17 cellular contexts compared by ENCODE assay signal in genomic region chr2:65113816-65114215, GRCh38. TPM values are rescaled to one million over a fixed set of nuclear protein-coding genes. Genes with fewer than 3 reads are reported as not detected.
A peak's percentile ranks its signal among the peaks of the same experiment; 100 is the strongest.
DNase-seq lines count a peak whose midpoint lies in the region; ATAC-seq and TF ChIP-seq lines count a peak whose summit lies in the region.
"Had no signal": no experiment of that assay in that cellular context is flagged by ENCODE, and none has a peak within 500 bp of the region (broad histone marks: within the 10 kb centered on the region; RNA-seq: fewer than 3 reads in every experiment).

No MANE protein-coding gene starts in this region.

- H3K27ac Mint-ChIP-seq in activated CD4-positive, alpha-beta T cell treated with anti-CD3 and anti-CD28 coated beads for 36 hours, result peak overlapping the region; percentile 37
- H3K27ac Mint-ChIP-seq in HFFc6 (peak overlapping the region; percentile 38; the same call in 1 of the 2 replicates), endodermal cell (peak overlapping the region; percentile 39)
- peak overlapping the region; percentile 56 for H3K27ac Mint-ChIP-seq in stimulated activated effector memory CD8-positive, alpha-beta T cell treated with anti-CD3 and anti-CD28 coated beads, Interleukin-12 subunit alpha, Interleukin-12 subunit beta, amount 100 ng/mL, for 72 hours

- H3K27me3 Mint-ChIP-seq in activated CD4-positive, alpha-beta T cell treated with anti-CD3 and anti-CD28 coated beads for 36 hours, result no peaks in the 10 kb centered on the region
- H3K27me3 Mint-ChIP-seq in HFFc6 (ENCODE audit: insufficient read depth), result no peaks in the 10 kb centered on the region
- H3K27me3 Mint-ChIP-seq in endodermal cell (ENCODE audit: insufficient read depth), result no peaks in the 10 kb centered on the region
- H3K27me3 Mint-ChIP-seq: CD8-positive, alpha-beta memory T cell had no signal

- H3K27me3 ChIP-seq in endodermal cell (ENCODE audit: control insufficient read depth, insufficient read depth, low read length, poor library complexity, severe bottlenecking), result no peaks in the 10 kb centered on the region
- H3K27me3 ChIP-seq: SJSA1 had no signal

- intact Hi-C loops in activated CD4-positive, alpha-beta T cell treated with anti-CD3 and anti-CD28 coated beads for 36 hours (cut with DNase I, micrococcal nuclease), result no loop called here

- H3K4me1 Mint-ChIP-seq in activated CD4-positive, alpha-beta T cell treated with anti-CD3 and anti-CD28 coated beads for 36 hours, result peaks cover 43% of the 10 kb centered on the region
- peaks cover 28% of the 10 kb centered on the region for H3K4me1 Mint-ChIP-seq in HFFc6 (ENCODE audit: low read depth)
- peaks cover 9% of the 10 kb centered on the region for H3K4me1 Mint-ChIP-seq in endodermal cell
- peaks cover 38% of the 10 kb centered on the region for H3K4me1 Mint-ChIP-seq in stimulated activated effector memory CD8-positive, alpha-beta T cell treated with anti-CD3 and anti-CD28 coated beads, Interleukin-12 subunit alpha, Interleukin-12 subunit beta, amount 100 ng/mL, for 72 hours

- H3K4me3 ChIP-seq in endodermal cell (ENCODE audit: low read length), result no peak overlapping the region
- H3K4me3 ChIP-seq: SJSA1 had no signal

- no peaks in the 10 kb centered on the region for H3K9me3 Mint-ChIP-seq in activated CD4-positive, alpha-beta T cell treated with anti-CD3 and anti-CD28 coated beads for 36 hours (ENCODE audit: low read depth)
- H3K9me3 Mint-ChIP-seq in HFFc6 (no peaks in the 10 kb centered on the region), endodermal cell (peaks cover 1% of the 10 kb centered on the region)
- H3K9me3 Mint-ChIP-seq in stimulated activated effector memory CD8-positive, alpha-beta T cell treated with anti-CD3 and anti-CD28 coated beads, Interleukin-12 subunit alpha, Interleukin-12 subunit beta, amount 100 ng/mL, for 72 hours, result no peaks in the 10 kb centered on the region
- H3K9me3 Mint-ChIP-seq: CD8-positive, alpha-beta memory T cell had no signal

- H3K27ac ChIP-seq in endodermal cell (ENCODE audit: low read depth, low read length), result no peak overlapping the region
- H3K27ac ChIP-seq: 22Rv1, SJSA1 had no signal

- CTCF ChIA-PET in activated CD4-positive, alpha-beta T cell treated with anti-CD3 and anti-CD28 coated beads for 36 hours (lab: Charles Lee), result interaction anchor here (0.6 to 1.5 kb wide), 7 partner anchors 9 to 820 kb away, joined by 3 to 4 read pairs (median 3); no protein-coding TSS in a partner anchor

- peaks cover 13% of the 10 kb centered on the region for H3K36me3 Mint-ChIP-seq in activated CD4-positive, alpha-beta T cell treated with anti-CD3 and anti-CD28 coated beads for 36 hours (ENCODE audit: low read depth)
- H3K36me3 Mint-ChIP-seq in HFFc6 (ENCODE audit: low read depth) (peaks cover 8% of the 10 kb centered on the region), endodermal cell (ENCODE audit: low read depth) (peaks cover 12% of the 10 kb centered on the region)
- peaks cover 40% of the 10 kb centered on the region for H3K36me3 Mint-ChIP-seq in stimulated activated effector memory CD8-positive, alpha-beta T cell treated with anti-CD3 and anti-CD28 coated beads, Interleukin-12 subunit alpha, Interleukin-12 subunit beta, amount 100 ng/mL, for 72 hours

- TF ChIP-seq CTCF in HFFc6 (IDR thresholded peaks at IDR 0.05), result no peak
- no peak for TF ChIP-seq CTCF in endodermal cell (conservative IDR thresholded peaks at IDR 0.05)

- POLR2A ChIA-PET in activated CD4-positive, alpha-beta T cell treated with anti-CD3 and anti-CD28 coated beads for 36 hours (lab: Charles Lee), result interaction anchor here (0.7 kb wide), 1 partner anchor 100 kb away, joined by 3 read pairs; no protein-coding TSS in a partner anchor

- H3K9ac ChIP-seq in endodermal cell (ENCODE audit: extremely low read depth, low read length, poor library complexity, severe bottlenecking), result no peak overlapping the region

- ATAC-seq in activated CD4-positive, alpha-beta T cell treated with anti-CD3 and anti-CD28 coated beads for 36 hours, result no peak
- ATAC-seq in stimulated activated effector memory CD8-positive, alpha-beta T cell treated with anti-CD3 and anti-CD28 coated beads, Interleukin-12 subunit alpha, Interleukin-12 subunit beta, amount 100 ng/mL, for 72 hours, result no peak
- no peak for ATAC-seq in HG03342 (IDR thresholded peaks at IDR 0.05; ENCODE audit: unreplicated experiment)
- ATAC-seq: PC-3 had no signal

- H3K4me1 ChIP-seq in endodermal cell (ENCODE audit: control insufficient read depth, insufficient read depth, low read length), result no peaks in the 10 kb centered on the region

- DNase-seq in activated CD4-positive, alpha-beta T cell treated with anti-CD3 and anti-CD28 coated beads for 36 hours, result no peak
- DNase-seq in activated CD4-positive, alpha-beta T cell treated with anti-CD3 and anti-CD28 coated beads for 48 hours, result no peak
- no peak for DNase-seq in HFFc6
- no peak for DNase-seq in endodermal cell
- DNase-seq in stimulated activated effector memory CD8-positive, alpha-beta T cell treated with anti-CD3 and anti-CD28 coated beads, Interleukin-12 subunit alpha, Interleukin-12 subunit beta, amount 100 ng/mL, for 72 hours (ENCODE audit: low spot score in 2 of 2), result no peak
- no peak for DNase-seq in T1000 (lab: John Stamatoyannopoulos, UW)
- no peak for DNase-seq in RPMI8226
- DNase-seq: CD8-positive, alpha-beta memory T cell; DMS79; NCI-H1048; NCI-H1436 treated with DMSO at 0.1 percent for 48 hours; NCI-H2081; NCI-H748 treated with DMSO at 0.1 percent for 48 hours; PC-3 had no signal

- no CpG with 5 or more reads among the region's 2 CpGs for WGBS in endodermal cell (ENCODE audit: insufficient coverage in 1 of 2, insufficient read length in 1 of 2), 2 experiments

- no peak overlapping the region for H3K4me3 Mint-ChIP-seq in activated CD4-positive, alpha-beta T cell treated with anti-CD3 and anti-CD28 coated beads for 36 hours
- H3K4me3 Mint-ChIP-seq in HFFc6 (no peak overlapping the region), endodermal cell (no peak overlapping the region)
- no peak overlapping the region for H3K4me3 Mint-ChIP-seq in stimulated activated effector memory CD8-positive, alpha-beta T cell treated with anti-CD3 and anti-CD28 coated beads, Interleukin-12 subunit alpha, Interleukin-12 subunit beta, amount 100 ng/mL, for 72 hours

- peaks cover 27% of the 10 kb centered on the region for H3K36me3 ChIP-seq in endodermal cell (ENCODE audit: control insufficient read depth, insufficient read depth, low read length)

- H3K9me3 ChIP-seq in endodermal cell (ENCODE audit: control insufficient read depth, low read length), result no peaks in the 10 kb centered on the region
- H3K9me3 ChIP-seq: SJSA1 had no signal

RNA-seq across cellular contexts. Expression of gene RAB1A, which starts 16.1 kb away (rescaled TPM):
- 10 to 100 TPM; 77.1 to 84.8 TPM for total RNA-seq in activated CD4-positive, alpha-beta T cell treated with anti-CD3 and anti-CD28 coated beads for 36 hours
- total RNA-seq in HFFc6 (2021; fragmentation: NEBNext Ultra II Directional; extraction: Animal tissue kit (Norgen Biotek cat#: 25700)), result 100 to 1,000 TPM; 204 to 230 (median 222) TPM
- 100 to 1,000 TPM; 122 to 125 TPM for total RNA-seq in endodermal cell
- 164 TPM for polyA plus RNA-seq in endodermal cell (2013, experiment 1 of 2)
- 157 TPM for polyA plus RNA-seq in endodermal cell (2013, experiment 2 of 2)

RNA-seq across cellular contexts. Expression of gene CEP68, which starts 57.6 kb away (rescaled TPM):
- 1 to 10 TPM; 4.9 to 6.0 TPM for total RNA-seq in activated CD4-positive, alpha-beta T cell treated with anti-CD3 and anti-CD28 coated beads for 36 hours
- 1 to 10 TPM; 5.7 to 9.7 (median 7.1) TPM for total RNA-seq in HFFc6 (2021; fragmentation: NEBNext Ultra II Directional; extraction: Animal tissue kit (Norgen Biotek cat#: 25700))
- total RNA-seq in endodermal cell, result 10 to 100 TPM; 13.7 to 17.7 TPM
- polyA plus RNA-seq in endodermal cell (2013, experiment 1 of 2), result 18.0 TPM
- 17.7 TPM for polyA plus RNA-seq in endodermal cell (2013, experiment 2 of 2)
